15 cellular contexts compared by ENCODE assay signal in the genomic region with DNA sequence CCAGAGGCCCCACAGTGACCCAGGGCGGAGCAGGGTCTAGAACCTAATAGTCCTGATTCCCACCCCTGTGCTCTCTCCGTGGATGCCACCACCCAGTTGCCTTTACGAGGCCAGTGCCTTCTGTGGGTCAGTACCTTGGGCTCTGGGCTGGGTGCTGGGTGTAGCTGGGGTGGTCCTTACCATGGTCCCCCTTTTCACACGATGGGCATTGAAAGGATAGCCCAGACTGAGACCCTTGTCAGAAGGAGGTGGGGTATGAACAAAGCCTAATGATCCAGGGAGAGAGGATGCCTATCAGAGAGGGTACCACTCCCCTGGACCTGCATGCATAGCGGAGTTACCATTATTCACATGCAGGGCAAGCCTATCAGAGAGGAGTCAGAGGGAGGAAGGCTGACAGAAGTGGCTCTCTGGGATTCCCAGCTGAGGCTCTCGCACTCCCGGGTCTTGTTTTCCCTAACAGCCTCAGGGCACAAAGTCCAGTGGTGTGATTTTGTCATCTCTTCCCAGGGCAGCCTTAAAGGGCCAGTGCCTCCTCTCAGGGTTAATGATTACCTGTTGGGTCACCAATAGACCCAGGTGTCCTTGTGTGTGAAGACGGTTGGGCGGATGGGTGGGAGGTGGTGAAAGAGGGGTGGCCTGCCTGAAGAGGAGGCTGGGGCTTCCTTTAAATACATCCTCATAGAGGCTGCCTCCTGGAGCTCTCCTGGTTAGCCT. TPM values are rescaled to one million over a fixed set of nuclear protein-coding genes. Genes with fewer than 3 reads are reported as not detected.
DNase-seq lines count a peak whose midpoint lies in the region; ATAC-seq and TF ChIP-seq lines count a peak whose summit lies in the region.
"Had no signal": no experiment of that assay in that cellular context is flagged by ENCODE, and none has a peak within 500 bp of the region (broad histone marks: within the 10 kb centered on the region; RNA-seq: fewer than 3 reads in every experiment).

No MANE protein-coding gene starts in this region.

- H3K36me3 ChIP-seq in HUES48 (ENCODE audit: control insufficient read depth, insufficient read depth, low read length) = no peaks in the 10 kb centered on the region
- no peaks in the 10 kb centered on the region for H3K36me3 ChIP-seq in mesenchymal stem cell (ENCODE audit: control insufficient read depth in 1 of 2, insufficient read depth in 2 of 2, low read depth in 1 of 2, low read length in 2 of 2)
- H3K36me3 ChIP-seq: thoracic aorta had no signal

- peaks cover 51% of the 10 kb centered on the region for H3K4me1 Mint-ChIP-seq in brain
- H3K4me1 Mint-ChIP-seq in activated CD4-positive, alpha-beta memory T cell treated with anti-CD3 and anti-CD28 coated beads for 36 hours (ENCODE audit: low read depth) = no peaks in the 10 kb centered on the region

- H3K9me3 Mint-ChIP-seq in brain = peaks cover 0 to 7% (median 0%) of the 10 kb centered on the region in 5 experiments
- no peaks in the 10 kb centered on the region for H3K9me3 Mint-ChIP-seq in activated CD4-positive, alpha-beta memory T cell treated with anti-CD3 and anti-CD28 coated beads for 36 hours
- H3K9me3 Mint-ChIP-seq: activated T-cell treated with anti-CD3 and anti-CD28 coated beads, Interleukin-2, amount 50 U/mL, for 4 hours had no signal

- H3K27ac Mint-ChIP-seq in brain = peak overlapping the region in 3 of 5 experiments; percentile 48 to 80 (median 52)
- H3K27ac Mint-ChIP-seq in activated CD4-positive, alpha-beta memory T cell treated with anti-CD3 and anti-CD28 coated beads for 36 hours = no peak overlapping the region

- peak overlapping the region; percentile 88 for H3K27ac ChIP-seq in 22Rv1
- peak overlapping the region; percentile 39 for H3K27ac ChIP-seq in HUES48 (ENCODE audit: low read depth, low read length)
- no peak overlapping the region for H3K27ac ChIP-seq in mesenchymal stem cell (ENCODE audit: low read length, poor library complexity, severe bottlenecking)
- H3K27ac ChIP-seq: thoracic aorta had no signal

- ATAC-seq in HG03045 (IDR thresholded peaks at IDR 0.05; ENCODE audit: unreplicated experiment) = no peak
- no peak for ATAC-seq in GM21423 (IDR thresholded peaks at IDR 0.05; ENCODE audit: unreplicated experiment)
- no peak for ATAC-seq in HG02642 (IDR thresholded peaks at IDR 0.05; ENCODE audit: poor library complexity, unreplicated experiment)
- ATAC-seq: activated T-cell treated with anti-CD3 and anti-CD28 coated beads, Interleukin-2, amount 50 U/mL, for 4 hours had no signal

- TF ChIP-seq CTCF in 22Rv1 (IDR thresholded peaks at IDR 0.05) (no peak), brain (conservative IDR thresholded peaks at IDR 0.05) (no peak)

- no peaks in the 10 kb centered on the region for H3K27me3 ChIP-seq in HUES48 (ENCODE audit: control insufficient read depth, insufficient read depth, low read length)
- H3K27me3 ChIP-seq in mesenchymal stem cell (ENCODE audit: control insufficient read depth in 1 of 2, insufficient read depth in 1 of 2, low read length in 2 of 2) = peaks cover 0 to 3% of the 10 kb centered on the region in 2 experiments

- H2BK5ac ChIP-seq in mesenchymal stem cell (ENCODE audit: low read depth, low read length, poor library complexity, severe bottlenecking) = no peak overlapping the region

- no peak overlapping the region for H3K14ac ChIP-seq in mesenchymal stem cell (ENCODE audit: low read length in 2 of 2)

- H3K4me3 ChIP-seq in HUES48 (ENCODE audit: low read depth, low read length) (no peak overlapping the region), mesenchymal stem cell (ENCODE audit: insufficient read depth in 1 of 2, low read depth in 1 of 2, low read length in 2 of 2) (no peak overlapping the region)
- H3K4me3 ChIP-seq: thoracic aorta had no signal

- H2BK12ac ChIP-seq in mesenchymal stem cell (ENCODE audit: low read length in 2 of 2) = peak overlapping the region; percentile 45 to 56

- no peak overlapping the region for H2BK15ac ChIP-seq in mesenchymal stem cell (ENCODE audit: low read depth, poor library complexity, severe bottlenecking)

- 83% methylated on average over 9 of the region's 9 CpGs for WGBS in mesenchymal stem cell

- CTCF ChIA-PET in activated CD4-positive, alpha-beta memory T cell treated with anti-CD3 and anti-CD28 coated beads for 36 hours (lab: Charles Lee) = no interaction called here

- intact Hi-C loops in activated CD4-positive, alpha-beta memory T cell treated with anti-CD3 and anti-CD28 coated beads for 36 hours (cut with micrococcal nuclease) = no loop called here

- H3K9me3 ChIP-seq in HUES48 (ENCODE audit: control insufficient read depth, insufficient read depth, low read length) (no peaks in the 10 kb centered on the region), mesenchymal stem cell (ENCODE audit: control insufficient read depth, low read length) (no peaks in the 10 kb centered on the region)
- H3K9me3 ChIP-seq: thoracic aorta had no signal

- H3K27me3 Mint-ChIP-seq in brain = no peaks in the 10 kb centered on the region
- peaks cover 2% of the 10 kb centered on the region for H3K27me3 Mint-ChIP-seq in activated CD4-positive, alpha-beta memory T cell treated with anti-CD3 and anti-CD28 coated beads for 36 hours

- peak overlapping the region; percentile 9 for H2AK5ac ChIP-seq in mesenchymal stem cell (ENCODE audit: low read length, severe bottlenecking)

- H3K4me1 ChIP-seq in HUES48 (ENCODE audit: control insufficient read depth, insufficient read depth, low read length) = no peaks in the 10 kb centered on the region
- H3K4me1 ChIP-seq in mesenchymal stem cell (ENCODE audit: control insufficient read depth, insufficient read depth, low read depth, low read length) = peaks cover 24% of the 10 kb centered on the region

- H3K4ac ChIP-seq in mesenchymal stem cell (ENCODE audit: low read depth in 1 of 2, low read length in 2 of 2) = no peak overlapping the region

- no peak overlapping the region for H2BK120ac ChIP-seq in mesenchymal stem cell (ENCODE audit: low read depth, low read length)

- peak; percentile 54 for DNase-seq in mesenchymal stem cell
- DNase-seq in activated CD4-positive, alpha-beta memory T cell treated with anti-CD3 and anti-CD28 coated beads for 36 hours = no peak
- DNase-seq: activated CD4-positive, CD25-positive, alpha-beta regulatory T cell treated with anti-CD3 and anti-CD28 coated beads, Interleukin-2, amount 50 U/mL, for 72 hours; activated T-cell treated with anti-CD3 and anti-CD28 coated beads, Interleukin-2, amount 50 U/mL, for 4 hours; effector CD4-positive, alpha-beta T cell; HCEC 1CT; kidney glomerular epithelial cell; SW 1271 had no signal

- POLR2A ChIA-PET in activated CD4-positive, alpha-beta memory T cell treated with anti-CD3 and anti-CD28 coated beads for 36 hours (lab: Charles Lee) = no interaction called here

- no peak overlapping the region for H3K23ac ChIP-seq in mesenchymal stem cell (ENCODE audit: low read length in 2 of 2)

- no peaks in the 10 kb centered on the region for H3K79me1 ChIP-seq in mesenchymal stem cell (replicated peaks; ENCODE audit: low read length, poor library complexity, severe bottlenecking)

- H3K4me3 Mint-ChIP-seq in brain = no peak overlapping the region
- H3K4me3 Mint-ChIP-seq in activated CD4-positive, alpha-beta memory T cell treated with anti-CD3 and anti-CD28 coated beads for 36 hours = no peak overlapping the region
- H3K4me3 Mint-ChIP-seq: activated T-cell treated with anti-CD3 and anti-CD28 coated beads, Interleukin-2, amount 50 U/mL, for 4 hours had no signal

- H4K91ac ChIP-seq in mesenchymal stem cell (ENCODE audit: low read length) = peak overlapping the region; percentile 25

- no peak overlapping the region for H3K4me2 ChIP-seq in mesenchymal stem cell (ENCODE audit: low read length, poor library complexity, severe bottlenecking)

- H4K8ac ChIP-seq in mesenchymal stem cell (ENCODE audit: low read length) = no peak overlapping the region

- H2AFZ ChIP-seq in mesenchymal stem cell (ENCODE audit: low read depth, low read length) = no peak overlapping the region

- H3K36me3 Mint-ChIP-seq in brain = no peaks in the 10 kb centered on the region
- no peaks in the 10 kb centered on the region for H3K36me3 Mint-ChIP-seq in activated CD4-positive, alpha-beta memory T cell treated with anti-CD3 and anti-CD28 coated beads for 36 hours

- H3K18ac ChIP-seq in mesenchymal stem cell (ENCODE audit: low read depth in 1 of 2, low read length in 2 of 2) = peak overlapping the region in 1 of 2 experiments; percentile 48

- no peak overlapping the region for H3K9ac ChIP-seq in HUES48 (ENCODE audit: low read depth, low read length)
- no peak overlapping the region for H3K9ac ChIP-seq in mesenchymal stem cell (ENCODE audit: low read length)

RNA-seq across cellular contexts. Expression of a gene that starts 36.2 kb away (rescaled TPM):
- 99.2 TPM for polyA plus RNA-seq in brain (ENCODE audit: insufficient read depth, low read depth, low replicate concordance)
- 94.9 TPM for polyA plus RNA-seq in mesenchymal stem cell (2013, experiment 1 of 2)
- 89.3 TPM for polyA plus RNA-seq in mesenchymal stem cell (2013, experiment 2 of 2)
- 10 to 100 TPM; 28.9 to 35.1 TPM for total RNA-seq in activated CD4-positive, alpha-beta memory T cell treated with anti-CD3 and anti-CD28 coated beads for 36 hours
